ENCODE assay signal across 28 cellular contexts in the genomic region with DNA sequence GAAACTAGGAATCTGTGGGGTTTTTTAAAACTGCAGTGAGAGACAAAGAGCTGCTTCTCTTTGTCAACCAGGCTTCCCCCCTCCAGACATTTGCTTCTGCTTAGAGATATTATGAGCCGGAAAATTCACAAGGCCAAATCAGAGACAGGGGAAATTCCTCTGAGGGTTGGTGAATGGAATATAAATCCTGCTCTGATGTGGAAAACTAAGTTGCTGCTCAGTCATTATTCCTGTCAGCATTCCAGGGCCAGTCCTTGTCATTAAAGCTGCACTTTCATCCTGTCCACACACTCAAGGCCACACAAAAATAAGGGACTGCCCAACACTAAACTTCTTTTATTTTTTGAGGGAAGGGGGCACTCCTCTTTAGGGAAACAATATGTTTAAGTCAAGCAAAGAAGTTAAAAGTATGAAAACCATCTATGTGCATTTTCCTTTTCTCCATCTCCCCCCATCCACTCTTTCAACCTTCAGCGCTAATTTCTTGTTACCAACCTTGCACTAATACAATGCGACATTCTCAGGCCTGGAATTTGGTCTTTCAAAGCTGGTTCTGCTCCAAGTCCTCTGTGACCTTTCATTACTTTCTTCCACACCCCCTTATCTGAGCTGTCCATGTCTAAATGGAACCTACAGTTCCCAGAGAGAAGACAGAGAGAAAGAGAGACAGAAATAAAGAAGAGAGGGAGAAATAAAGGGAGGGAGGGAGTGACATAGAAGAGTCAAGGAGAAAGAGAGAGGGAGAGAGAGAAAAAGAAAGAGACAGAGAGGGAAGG.
DNase-seq lines count a peak whose midpoint lies in the region; ATAC-seq, FAIRE-seq and TF ChIP-seq lines count a peak whose summit lies in the region.
"Had no signal": no experiment of that assay in that cellular context is flagged by ENCODE, and none has a peak within 500 bp of the region (broad histone marks: within the 10 kb centered on the region; RNA-seq: fewer than 3 reads in every experiment).

No MANE protein-coding gene starts in this region.

- no peaks in the 10 kb centered on the region for H3K36me3 ChIP-seq in adrenal gland (replicated peaks in 1 of 2)
- no peaks in the 10 kb centered on the region for H3K36me3 ChIP-seq in smooth muscle cell (ENCODE audit: low read depth)
- H3K36me3 ChIP-seq: sigmoid colon, tibial nerve had no signal

- no peak overlapping the region for H3K4me3 Mint-ChIP-seq in mesothelial cell of epicardium
- H3K4me3 Mint-ChIP-seq: activated B cell treated with CpG ODN at 0.5 μM for 24 hours; activated T-helper 17 cell treated with anti-CD3 and anti-CD28 coated beads, Interleukin-2, amount 50 U/mL, for 72 hours; CD4-positive, CD25-positive, alpha-beta regulatory T cell; naive B cell; stimulated activated naive CD8-positive, alpha-beta T cell treated with anti-CD3 and anti-CD28 coated beads, Interleukin-15, amount 100 ng/mL, for 72 hours had no signal

- no peaks in the 10 kb centered on the region for H4K20me1 ChIP-seq in smooth muscle cell (ENCODE audit: low read depth)

- WGBS in adrenal gland, 4 donors = 26 to 43% (median 34%) methylated on average over 3 of the region's 3 CpGs
- 65% methylated on average over 3 of the region's 3 CpGs for WGBS in smooth muscle cell (ENCODE audit: low lambda C conversion rate)

- peak overlapping the region; percentile 54 to 90 (median 79) for H3K27ac ChIP-seq in adrenal gland
- H3K27ac ChIP-seq in smooth muscle cell (ENCODE audit: low read depth) = peak overlapping the region; percentile 75
- H3K27ac ChIP-seq: parathyroid adenoma had no signal

- H3K27me3 Mint-ChIP-seq in mesothelial cell of epicardium (ENCODE audit: low read depth) = no peaks in the 10 kb centered on the region

- H3K9me3 ChIP-seq in adrenal gland (replicated peaks in 1 of 3) (no peaks in the 10 kb centered on the region), smooth muscle cell (replicated peaks; ENCODE audit: low read depth) (no peaks in the 10 kb centered on the region)
- H3K9me3 ChIP-seq: sigmoid colon had no signal

- TF ChIP-seq POLR2A in adrenal gland (IDR thresholded peaks at IDR 0.05) = no peak

- no peaks in the 10 kb centered on the region for H3K79me2 ChIP-seq in smooth muscle cell (ENCODE audit: low read depth)
- H3K79me2 ChIP-seq: parathyroid adenoma had no signal

- peak overlapping the region; percentile 79 for H2AFZ ChIP-seq in smooth muscle cell (ENCODE audit: low read depth)
- H2AFZ ChIP-seq: parathyroid adenoma had no signal

- DNase-seq in adrenal gland = peak; percentile 35 to 74 (median 47)
- peak; percentile 29 for DNase-seq in foreskin melanocyte
- no peak for DNase-seq in mesothelial cell of epicardium (ENCODE audit: low spot score in 2 of 2, unreplicated experiment in 2 of 2)
- DNase-seq in smooth muscle cell (lab: John Stamatoyannopoulos, UW; ENCODE audit: unreplicated experiment) = no peak
- no peak for DNase-seq in RCC 7860 (ENCODE audit: low spot score)
- DNase-seq: activated B cell treated with CpG ODN at 0.5 μM for 24 hours; activated CD4-positive, alpha-beta T cell treated with anti-CD3 and anti-CD28 coated beads, Interleukin-2, amount 50 U/mL, for 48 hours; activated CD8-positive, alpha-beta memory T cell treated with anti-CD3 and anti-CD28 coated beads, Interleukin-2, amount 50 U/mL, for 48 hours; CD4-positive, CD25-positive, alpha-beta regulatory T cell; effector memory CD4-positive, alpha-beta T cell; kidney; naive B cell; NCI-H2081 treated with DMSO at 0.1 percent for 48 hours; NCI-H345; NCI-H774; SHP77; sigmoid colon; stimulated activated naive CD8-positive, alpha-beta T cell treated with anti-CD3 and anti-CD28 coated beads, Interleukin-15, amount 100 ng/mL, for 72 hours; SW 1271; T1000 had no signal

- no peaks in the 10 kb centered on the region for H3F3A ChIP-seq in smooth muscle cell (ENCODE audit: low read depth)

- peaks cover 9% of the 10 kb centered on the region for H3K36me3 Mint-ChIP-seq in mesothelial cell of epicardium
- H3K36me3 Mint-ChIP-seq: activated naive CD4-positive, alpha-beta T cell treated with anti-CD3 and anti-CD28 coated beads, Interleukin-2, amount 50 U/mL, for 72 hours; CD4-positive, CD25-positive, alpha-beta regulatory T cell had no signal

- H3K4me1 ChIP-seq in adrenal gland (replicated peaks in 1 of 2) (peaks cover 17 to 35% of the 10 kb centered on the region in 2 donors), smooth muscle cell (ENCODE audit: low read depth) (peaks cover 9% of the 10 kb centered on the region)
- H3K4me1 ChIP-seq: parathyroid adenoma, sigmoid colon had no signal

- peak overlapping the region; percentile 28 for H3K9ac ChIP-seq in smooth muscle cell (ENCODE audit: low read depth)
- H3K9ac ChIP-seq: parathyroid adenoma had no signal

- ATAC-seq in GM19023 (IDR thresholded peaks at IDR 0.05; ENCODE audit: unreplicated experiment) (no peak), HG03025 (IDR thresholded peaks at IDR 0.05; ENCODE audit: low FRiP score, unreplicated experiment) (no peak)
- ATAC-seq: activated naive CD4-positive, alpha-beta T cell treated with anti-CD3 and anti-CD28 coated beads, Interleukin-2, amount 50 U/mL, for 72 hours; activated T-helper 17 cell treated with anti-CD3 and anti-CD28 coated beads, Interleukin-2, amount 50 U/mL, for 72 hours; esophagus mucosa; stimulated activated naive CD8-positive, alpha-beta T cell treated with anti-CD3 and anti-CD28 coated beads, Interleukin-15, amount 100 ng/mL, for 72 hours had no signal

- no peak overlapping the region for H3K4me3 ChIP-seq in adrenal gland
- no peak overlapping the region for H3K4me3 ChIP-seq in smooth muscle cell
- H3K4me3 ChIP-seq: sigmoid colon, tibial nerve had no signal

- peaks cover 20% of the 10 kb centered on the region for H3K4me1 Mint-ChIP-seq in mesothelial cell of epicardium
- H3K4me1 Mint-ChIP-seq: activated B cell treated with CpG ODN at 0.5 μM for 24 hours; activated T-helper 17 cell treated with anti-CD3 and anti-CD28 coated beads, Interleukin-2, amount 50 U/mL, for 72 hours; CD4-positive, CD25-positive, alpha-beta regulatory T cell; stimulated activated naive CD8-positive, alpha-beta T cell treated with anti-CD3 and anti-CD28 coated beads, Interleukin-15, amount 100 ng/mL, for 72 hours had no signal

- peak overlapping the region; percentile 59 for H3K4me2 ChIP-seq in smooth muscle cell

- TF ChIP-seq CTCF in adrenal gland (IDR thresholded peaks at IDR 0.05) = no peak
- no peak for TF ChIP-seq CTCF in mesothelial cell of epicardium (IDR thresholded peaks at IDR 0.05; ENCODE audit: unreplicated experiment)
- no peak for TF ChIP-seq CTCF in smooth muscle cell (IDR thresholded peaks at IDR 0.05; ENCODE audit: borderline replicate concordance, insufficient read depth, poor library complexity, severe bottlenecking)

- peak overlapping the region; percentile 18 for H3K27ac Mint-ChIP-seq in mesothelial cell of epicardium
- H3K27ac Mint-ChIP-seq: activated B cell treated with CpG ODN at 0.5 μM for 24 hours; activated naive CD4-positive, alpha-beta T cell treated with anti-CD3 and anti-CD28 coated beads, Interleukin-2, amount 50 U/mL, for 72 hours; activated T-helper 17 cell treated with anti-CD3 and anti-CD28 coated beads, Interleukin-2, amount 50 U/mL, for 72 hours; CD4-positive, CD25-positive, alpha-beta regulatory T cell had no signal

- intact Hi-C loops in adrenal gland (cut with DNase I) = no loop called here

- no peak for FAIRE-seq in RCC 7860 (lab: Jason Lieb, UNC)
- FAIRE-seq: colon, kidney had no signal

- H3K9me3 Mint-ChIP-seq in mesothelial cell of epicardium = peaks cover 18% of the 10 kb centered on the region

- H3K27me3 ChIP-seq in adrenal gland (no peaks in the 10 kb centered on the region), smooth muscle cell (ENCODE audit: low read depth) (no peaks in the 10 kb centered on the region)
- H3K27me3 ChIP-seq: sigmoid colon, tibial nerve had no signal

Comparison
In these comparisons a context has a peak if more than half of its experiments do, and no peak if none do; other contexts are left out.
1. DNase-seq: peak in adrenal gland (7 of 7) and foreskin melanocyte (single experiment); none in mesothelial cell of epicardium (0 of 2), smooth muscle cell (single experiment) and RCC 7860 (single experiment).